9 cellular contexts compared by ENCODE assay signal in the genomic region with DNA sequence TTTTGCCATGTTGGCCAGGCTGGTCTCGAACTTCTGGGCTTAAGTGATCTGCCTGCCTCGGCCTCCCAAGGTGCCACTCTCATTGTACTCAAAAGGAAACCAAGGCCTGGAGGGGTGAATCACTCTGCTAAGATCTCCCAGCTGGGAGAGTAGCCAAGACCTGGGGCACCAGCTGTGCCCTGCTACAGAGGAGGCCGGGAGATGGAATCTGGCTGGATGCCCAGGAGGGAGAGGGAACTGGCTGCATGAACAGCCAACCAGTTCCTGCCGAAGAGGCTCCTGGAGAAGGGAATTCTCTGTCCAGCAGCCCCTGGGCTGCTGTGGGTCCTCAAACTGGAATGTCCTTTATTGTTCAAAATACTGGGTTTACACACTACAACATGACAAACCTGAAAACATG.
A peak's percentile ranks its signal among the peaks of the same experiment; 100 is the strongest.
DNase-seq lines count a peak whose midpoint lies in the region; ATAC-seq and TF ChIP-seq lines count a peak whose summit lies in the region.
"Had no signal": no experiment of that assay in that cellular context is flagged by ENCODE, and none has a peak within 500 bp of the region (broad histone marks: within the 10 kb centered on the region; RNA-seq: fewer than 3 reads in every experiment).

No MANE protein-coding gene starts in this region.

- H3K36me3 ChIP-seq in RWPE2 (ENCODE audit: low read depth): no peaks in the 10 kb centered on the region
- H3K36me3 ChIP-seq: neutrophil had no signal

- CTCF ChIA-PET in CD4-positive, alpha-beta T cell (lab: Charles Lee): no interaction called here

- H3K27ac ChIP-seq in RWPE2 (ENCODE audit: poor library complexity, severe bottlenecking): peak overlapping the region; percentile 37
- no peak overlapping the region for H3K27ac ChIP-seq in CD4-positive, alpha-beta T cell (ENCODE audit: low read depth, low read length)
- H3K27ac ChIP-seq: neutrophil had no signal

- no peak for TF ChIP-seq CTCF in RWPE2 (IDR thresholded peaks at IDR 0.05; ENCODE audit: poor library complexity, severe bottlenecking)
- TF ChIP-seq CTCF in CD4-positive, alpha-beta T cell (IDR thresholded peaks at IDR 0.05): no peak

- no peaks in the 10 kb centered on the region for H3K36me3 Mint-ChIP-seq in CD4-positive, alpha-beta T cell (ENCODE audit: low read depth)

- ATAC-seq in RWPE2 (ENCODE audit: low read depth): peak; percentile 73
- no peak for ATAC-seq in CD4-positive, alpha-beta T cell (ENCODE audit: poor library complexity)
- ATAC-seq in GM18511 (IDR thresholded peaks at IDR 0.05; ENCODE audit: unreplicated experiment): no peak

- H3K27me3 ChIP-seq in RWPE2 (ENCODE audit: insufficient read depth, poor library complexity, severe bottlenecking): no peaks in the 10 kb centered on the region
- no peaks in the 10 kb centered on the region for H3K27me3 ChIP-seq in CD4-positive, alpha-beta T cell (ENCODE audit: control insufficient read depth, insufficient read depth, low read length)

- peaks cover 41% of the 10 kb centered on the region for H3K4me1 ChIP-seq in RWPE2 (ENCODE audit: insufficient read depth, poor library complexity, severe bottlenecking)

- H3K9me3 Mint-ChIP-seq in CD4-positive, alpha-beta T cell: no peaks in the 10 kb centered on the region

- H3K4me3 ChIP-seq in RWPE2 (ENCODE audit: severe bottlenecking): no peak overlapping the region

- H3K4me3 Mint-ChIP-seq in CD4-positive, alpha-beta T cell: no peak overlapping the region

- intact Hi-C loops in posterior cingulate gyrus (cut with DNase I): no loop called here
- intact Hi-C loops in CD4-positive, alpha-beta T cell (cut with DNase I, micrococcal nuclease): no loop called here

- no peaks in the 10 kb centered on the region for H3K4me1 Mint-ChIP-seq in CD4-positive, alpha-beta T cell (ENCODE audit: low read depth)

- H3K27me3 Mint-ChIP-seq in CD4-positive, alpha-beta T cell: no peaks in the 10 kb centered on the region

- no peaks in the 10 kb centered on the region for H3K9me3 ChIP-seq in RWPE2 (ENCODE audit: severe bottlenecking)
- no peaks in the 10 kb centered on the region for H3K9me3 ChIP-seq in CD4-positive, alpha-beta T cell (ENCODE audit: control insufficient read depth, low read length)
- H3K9me3 ChIP-seq: neutrophil had no signal

- POLR2A ChIA-PET in CD4-positive, alpha-beta T cell (lab: Charles Lee): no interaction called here

- peak; percentile 97 for DNase-seq in HT1080 (ENCODE audit: low read depth)
- DNase-seq in RWPE2 (ENCODE audit: low spot score): peak; percentile 99
- DNase-seq in fibroblast of the conjunctiva (ENCODE audit: low read depth): peak; percentile 92
- peak; percentile 83 to 98 (median 90) for DNase-seq in posterior cingulate gyrus
- no peak for DNase-seq in activated naive CD4-positive, alpha-beta T cell (lab: John Stamatoyannopoulos, UW)
- DNase-seq in CD4-positive, alpha-beta T cell: no peak
- DNase-seq in NK-92 (lab: John Stamatoyannopoulos, UW; ENCODE audit: unreplicated experiment): no peak

- no peak overlapping the region for H3K27ac Mint-ChIP-seq in CD4-positive, alpha-beta T cell

Comparison
In these comparisons a context has a peak if more than half of its experiments do, and no peak if none do; other contexts are left out.
1. DNase-seq: peak in HT1080 (single experiment), RWPE2 (single experiment), fibroblast of the conjunctiva (single experiment) and posterior cingulate gyrus (10 of 10); none in activated naive CD4-positive, alpha-beta T cell (0 of 4), CD4-positive, alpha-beta T cell (0 of 10) and NK-92 (single experiment).